ENCODE assay signal across 7 cellular contexts in the genomic region with DNA sequence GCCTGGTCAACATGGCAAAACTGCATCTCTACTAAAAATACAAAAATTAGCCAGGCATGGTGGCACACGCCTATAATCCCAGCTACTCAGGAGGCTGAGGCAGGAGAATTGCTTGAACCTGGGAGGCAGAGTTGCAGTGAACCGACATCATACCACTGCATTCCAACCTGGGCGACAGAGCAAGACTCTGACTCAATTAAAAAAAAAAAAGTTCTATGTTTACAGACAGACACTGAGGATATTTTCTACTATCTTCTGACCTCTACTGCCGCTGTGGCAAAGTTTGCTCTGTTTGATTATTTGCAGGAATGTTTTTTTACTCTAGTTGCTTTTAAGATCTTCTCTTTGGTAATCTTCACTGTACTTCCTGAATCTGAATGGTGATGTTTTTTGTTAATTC. TPM values are rescaled to one million over a fixed set of nuclear protein-coding genes. Genes with fewer than 3 reads are reported as not detected.
DNase-seq lines count a peak whose midpoint lies in the region; TF ChIP-seq lines count a peak whose summit lies in the region.
"Not testable (repeated sequence)": the region's sequence is repeated elsewhere in the genome, so short reads cannot be mapped to it uniquely, and the experiment has no call there.

No MANE protein-coding gene starts in this region.

- H2BK15ac ChIP-seq in mesenchymal stem cell (ENCODE audit: low read depth, poor library complexity, severe bottlenecking): not testable (repeated sequence)

- peaks cover 16% of the 10 kb centered on the region for H3K79me1 ChIP-seq in mesenchymal stem cell (replicated peaks; ENCODE audit: low read length, poor library complexity, severe bottlenecking)

- peaks cover 22% of the 10 kb centered on the region for H3K4me1 Mint-ChIP-seq in activated CD4-positive, alpha-beta memory T cell treated with anti-CD3 and anti-CD28 coated beads for 36 hours (ENCODE audit: low read depth)
- peaks cover 38% of the 10 kb centered on the region for H3K4me1 Mint-ChIP-seq in activated naive CD4-positive, alpha-beta T cell treated with anti-CD3 and anti-CD28 coated beads, Interleukin-2, amount 50 U/mL, for 24 hours

- DNase-seq in Caki2 (ENCODE audit: low read depth): peak; percentile 47
- peak; percentile 5 for DNase-seq in M059J (ENCODE audit: low read depth)
- DNase-seq in activated CD4-positive, alpha-beta memory T cell treated with anti-CD3 and anti-CD28 coated beads for 36 hours: not testable (repeated sequence)
- DNase-seq in brain microvascular endothelial cell: peak; percentile 34
- peak; percentile 3 for DNase-seq in fibroblast of villous mesenchyme (ENCODE audit: low read depth)
- DNase-seq in mesenchymal stem cell: peak; percentile 15

- not testable (repeated sequence) for H4K91ac ChIP-seq in mesenchymal stem cell (ENCODE audit: low read length)

- H3K27me3 ChIP-seq in brain microvascular endothelial cell (replicated peaks); mesenchymal stem cell (ENCODE audit: control insufficient read depth in 1 of 2, insufficient read depth in 1 of 2, low read length in 2 of 2): not testable (repeated sequence)

- not testable (repeated sequence) for H3K9me3 ChIP-seq in mesenchymal stem cell (ENCODE audit: control insufficient read depth, low read length)

- H4K8ac ChIP-seq in mesenchymal stem cell (ENCODE audit: low read length): not testable (repeated sequence)

- H3K4me3 Mint-ChIP-seq in activated CD4-positive, alpha-beta memory T cell treated with anti-CD3 and anti-CD28 coated beads for 36 hours; activated naive CD4-positive, alpha-beta T cell treated with anti-CD3 and anti-CD28 coated beads, Interleukin-2, amount 50 U/mL, for 24 hours: not testable (repeated sequence)

- H3K4me1 ChIP-seq in mesenchymal stem cell (ENCODE audit: control insufficient read depth, insufficient read depth, low read depth, low read length): not testable (repeated sequence)

- H3K27me3 Mint-ChIP-seq in activated CD4-positive, alpha-beta memory T cell treated with anti-CD3 and anti-CD28 coated beads for 36 hours; activated naive CD4-positive, alpha-beta T cell treated with anti-CD3 and anti-CD28 coated beads, Interleukin-2, amount 50 U/mL, for 24 hours: not testable (repeated sequence)

- H2AK5ac ChIP-seq in mesenchymal stem cell (ENCODE audit: low read length, severe bottlenecking): not testable (repeated sequence)

- 91% methylated on average over 3 of the region's 4 CpGs for WGBS in mesenchymal stem cell

- not testable (repeated sequence) for H3K9me3 Mint-ChIP-seq in activated CD4-positive, alpha-beta memory T cell treated with anti-CD3 and anti-CD28 coated beads for 36 hours; activated naive CD4-positive, alpha-beta T cell treated with anti-CD3 and anti-CD28 coated beads, Interleukin-2, amount 50 U/mL, for 24 hours

- not testable (repeated sequence) for H2AFZ ChIP-seq in mesenchymal stem cell (ENCODE audit: low read depth, low read length)

- H2BK5ac ChIP-seq in mesenchymal stem cell (ENCODE audit: low read depth, low read length, poor library complexity, severe bottlenecking): not testable (repeated sequence)

- H3K9ac ChIP-seq in mesenchymal stem cell (ENCODE audit: low read length): not testable (repeated sequence)

- H3K23ac ChIP-seq in mesenchymal stem cell (ENCODE audit: low read length in 2 of 2): not testable (repeated sequence)

- CTCF ChIA-PET in activated CD4-positive, alpha-beta memory T cell treated with anti-CD3 and anti-CD28 coated beads for 36 hours (lab: Charles Lee): interaction anchor here (1.6 kb wide), 1 partner anchor 15 kb away, joined by 3 read pairs; no protein-coding TSS in a partner anchor

- not testable (repeated sequence) for H3K36me3 Mint-ChIP-seq in activated CD4-positive, alpha-beta memory T cell treated with anti-CD3 and anti-CD28 coated beads for 36 hours
- H3K36me3 Mint-ChIP-seq in activated naive CD4-positive, alpha-beta T cell treated with anti-CD3 and anti-CD28 coated beads, Interleukin-2, amount 50 U/mL, for 24 hours: peaks cover 12% of the 10 kb centered on the region

- TF ChIP-seq CTCF in brain microvascular endothelial cell (IDR thresholded peaks at IDR 0.05; ENCODE audit: low read depth, low read length, missing control alignments); fibroblast of villous mesenchyme (IDR thresholded peaks at IDR 0.05; ENCODE audit: insufficient read depth, low read depth, low read length): not testable (repeated sequence)

- not testable (repeated sequence) for H2BK120ac ChIP-seq in mesenchymal stem cell (ENCODE audit: low read depth, low read length)

- peak overlapping the region; percentile 14 for H3K27ac Mint-ChIP-seq in activated CD4-positive, alpha-beta memory T cell treated with anti-CD3 and anti-CD28 coated beads for 36 hours
- H3K27ac Mint-ChIP-seq in activated naive CD4-positive, alpha-beta T cell treated with anti-CD3 and anti-CD28 coated beads, Interleukin-2, amount 50 U/mL, for 24 hours: peak overlapping the region; percentile 41

- in situ Hi-C loops in Caki2 (cut with HindIII; ENCODE audit: low pct_unique_long_range_greater_than_20kb, low sequenced_read_pairs); brain microvascular endothelial cell (cut with HindIII; ENCODE audit: low pct_ligation_motif_present, low sequenced_read_pairs): not testable (repeated sequence)

- H2BK12ac ChIP-seq in mesenchymal stem cell (ENCODE audit: low read length in 2 of 2): not testable (repeated sequence)

- not testable (repeated sequence) for H3K4ac ChIP-seq in mesenchymal stem cell (ENCODE audit: low read depth in 1 of 2, low read length in 2 of 2)

- not testable (repeated sequence) for H3K36me3 ChIP-seq in brain microvascular endothelial cell (replicated peaks)
- H3K36me3 ChIP-seq in mesenchymal stem cell (ENCODE audit: control insufficient read depth in 1 of 2, insufficient read depth in 2 of 2, low read depth in 1 of 2, low read length in 2 of 2): peaks cover 0 to 11% of the 10 kb centered on the region in 2 experiments

- not testable (repeated sequence) for H3K4me3 ChIP-seq in brain microvascular endothelial cell (ENCODE audit: low read depth, low read length); fibroblast of villous mesenchyme (ENCODE audit: low read depth, low read length); mesenchymal stem cell (ENCODE audit: insufficient read depth in 1 of 2, low read depth in 1 of 2, low read length in 2 of 2)

- not testable (repeated sequence) for H3K18ac ChIP-seq in mesenchymal stem cell (ENCODE audit: low read depth in 1 of 2, low read length in 2 of 2)

- not testable (repeated sequence) for H3K4me2 ChIP-seq in mesenchymal stem cell (ENCODE audit: low read length, poor library complexity, severe bottlenecking)

- POLR2A ChIA-PET in activated CD4-positive, alpha-beta memory T cell treated with anti-CD3 and anti-CD28 coated beads for 36 hours (lab: Charles Lee): not testable (repeated sequence)

- intact Hi-C loops in activated CD4-positive, alpha-beta memory T cell treated with anti-CD3 and anti-CD28 coated beads for 36 hours (cut with micrococcal nuclease): not testable (repeated sequence)

- not testable (repeated sequence) for H3K27ac ChIP-seq in brain microvascular endothelial cell; mesenchymal stem cell (ENCODE audit: low read length, poor library complexity, severe bottlenecking)

- H3K14ac ChIP-seq in mesenchymal stem cell (ENCODE audit: low read length in 2 of 2): not testable (repeated sequence)

RNA-seq across cellular contexts. Expression of gene DCAF1, which starts 52.1 kb away (rescaled TPM):
- total RNA-seq in Caki2 (2014; rRNA removed; shearing (Covaris generic); ENCODE audit: low replicate concordance): 3.0 and 6.6 TPM in 2 replicates
- total RNA-seq in M059J (2014; rRNA removed; shearing (Covaris generic)): 8.8 and 12.6 TPM in 2 replicates
- total RNA-seq in activated CD4-positive, alpha-beta memory T cell treated with anti-CD3 and anti-CD28 coated beads for 36 hours: 10 to 100 TPM; 36.6 TPM
- 11.0 and 15.5 TPM in 2 replicates for total RNA-seq in fibroblast of villous mesenchyme
- polyA plus RNA-seq in mesenchymal stem cell (2013, experiment 1 of 2): 6.8 TPM
- polyA plus RNA-seq in mesenchymal stem cell (2013, experiment 2 of 2): 6.3 TPM

RNA-seq across cellular contexts. Expression of gene RBM15B, which starts 56.7 kb away (rescaled TPM):
- 31.5 and 35.6 TPM in 2 replicates for total RNA-seq in Caki2 (2014; rRNA removed; shearing (Covaris generic); ENCODE audit: low replicate concordance)
- total RNA-seq in M059J (2014; rRNA removed; shearing (Covaris generic)): 7.7 and 13.3 TPM in 2 replicates
- 10 to 100 TPM; 19.0 to 19.4 TPM for total RNA-seq in activated CD4-positive, alpha-beta memory T cell treated with anti-CD3 and anti-CD28 coated beads for 36 hours
- total RNA-seq in fibroblast of villous mesenchyme: 31.1 and 38.0 TPM in 2 replicates
- 26.0 TPM for polyA plus RNA-seq in mesenchymal stem cell (2013, experiment 1 of 2)
- 25.4 TPM for polyA plus RNA-seq in mesenchymal stem cell (2013, experiment 2 of 2)
